In the genomic region with DNA sequence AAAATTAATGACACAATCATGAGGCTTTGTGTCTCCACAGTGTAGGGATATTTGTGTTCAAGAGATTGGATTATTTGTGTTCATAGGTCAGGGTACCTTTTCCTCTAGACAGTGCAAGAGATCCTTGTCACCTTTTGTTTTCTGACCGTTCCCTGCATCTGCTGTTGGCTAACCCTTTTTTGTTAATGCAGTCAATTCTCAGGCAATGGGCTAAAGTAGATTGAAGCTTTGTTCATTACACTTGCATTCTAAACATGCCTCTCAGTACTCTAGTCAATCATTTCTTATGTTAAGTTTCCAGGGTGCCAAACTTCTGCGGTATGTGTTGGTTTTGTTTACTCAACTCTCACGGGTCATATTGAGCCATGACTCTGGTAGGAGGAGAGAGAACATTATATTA, we compare ENCODE assay signal across 1 cellular context.
TF ChIP-seq lines count a peak whose summit lies in the region.

No MANE protein-coding gene starts in this region.

TF ChIP-seq in WTC11, 78 proteins besides CTCF, POLR2A, EP300 and RAD21 (continued from another document):
- TF ChIP-seq, protein P1, sequence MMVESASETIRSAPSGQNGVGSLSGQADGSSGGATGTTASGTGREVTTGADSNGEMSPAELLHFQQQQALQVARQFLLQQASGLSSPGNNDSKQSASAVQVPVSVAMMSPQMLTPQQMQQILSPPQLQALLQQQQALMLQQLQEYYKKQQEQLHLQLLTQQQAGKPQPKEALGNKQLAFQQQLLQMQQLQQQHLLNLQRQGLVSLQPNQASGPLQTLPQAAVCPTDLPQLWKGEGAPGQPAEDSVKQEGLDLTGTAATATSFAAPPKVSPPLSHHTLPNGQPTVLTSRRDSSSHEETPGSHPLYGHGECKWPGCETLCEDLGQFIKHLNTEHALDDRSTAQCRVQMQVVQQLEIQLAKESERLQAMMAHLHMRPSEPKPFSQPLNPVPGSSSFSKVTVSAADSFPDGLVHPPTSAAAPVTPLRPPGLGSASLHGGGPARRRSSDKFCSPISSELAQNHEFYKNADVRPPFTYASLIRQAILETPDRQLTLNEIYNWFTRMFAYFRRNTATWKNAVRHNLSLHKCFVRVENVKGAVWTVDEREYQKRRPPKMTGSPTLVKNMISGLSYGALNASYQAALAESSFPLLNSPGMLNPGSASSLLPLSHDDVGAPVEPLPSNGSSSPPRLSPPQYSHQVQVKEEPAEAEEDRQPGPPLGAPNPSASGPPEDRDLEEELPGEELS (CRISPR knock-in tag; IDR thresholded peaks at IDR 0.05), result no peak
- TF ChIP-seq USF2 (CRISPR knock-in tag; IDR thresholded peaks at IDR 0.05) (no peak), ZNF512 (CRISPR knock-in tag; IDR thresholded peaks at IDR 0.05; ENCODE audit: borderline replicate concordance) (no peak), SOX15 (CRISPR knock-in tag; IDR thresholded peaks at IDR 0.05) (no peak), NR1H2 (CRISPR knock-in tag; IDR thresholded peaks at IDR 0.05) (no peak), AFF4 (CRISPR knock-in tag; IDR thresholded peaks at IDR 0.05; ENCODE audit: borderline replicate concordance) (no peak), SMAD4 (CRISPR knock-in tag; IDR thresholded peaks at IDR 0.05) (no peak), JUN (CRISPR knock-in tag; IDR thresholded peaks at IDR 0.05) (no peak)
- TF ChIP-seq, protein P2, sequence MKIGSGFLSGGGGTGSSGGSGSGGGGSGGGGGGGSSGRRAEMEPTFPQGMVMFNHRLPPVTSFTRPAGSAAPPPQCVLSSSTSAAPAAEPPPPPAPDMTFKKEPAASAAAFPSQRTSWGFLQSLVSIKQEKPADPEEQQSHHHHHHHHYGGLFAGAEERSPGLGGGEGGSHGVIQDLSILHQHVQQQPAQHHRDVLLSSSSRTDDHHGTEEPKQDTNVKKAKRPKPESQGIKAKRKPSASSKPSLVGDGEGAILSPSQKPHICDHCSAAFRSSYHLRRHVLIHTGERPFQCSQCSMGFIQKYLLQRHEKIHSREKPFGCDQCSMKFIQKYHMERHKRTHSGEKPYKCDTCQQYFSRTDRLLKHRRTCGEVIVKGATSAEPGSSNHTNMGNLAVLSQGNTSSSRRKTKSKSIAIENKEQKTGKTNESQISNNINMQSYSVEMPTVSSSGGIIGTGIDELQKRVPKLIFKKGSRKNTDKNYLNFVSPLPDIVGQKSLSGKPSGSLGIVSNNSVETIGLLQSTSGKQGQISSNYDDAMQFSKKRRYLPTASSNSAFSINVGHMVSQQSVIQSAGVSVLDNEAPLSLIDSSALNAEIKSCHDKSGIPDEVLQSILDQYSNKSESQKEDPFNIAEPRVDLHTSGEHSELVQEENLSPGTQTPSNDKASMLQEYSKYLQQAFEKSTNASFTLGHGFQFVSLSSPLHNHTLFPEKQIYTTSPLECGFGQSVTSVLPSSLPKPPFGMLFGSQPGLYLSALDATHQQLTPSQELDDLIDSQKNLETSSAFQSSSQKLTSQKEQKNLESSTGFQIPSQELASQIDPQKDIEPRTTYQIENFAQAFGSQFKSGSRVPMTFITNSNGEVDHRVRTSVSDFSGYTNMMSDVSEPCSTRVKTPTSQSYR (CRISPR knock-in tag; IDR thresholded peaks at IDR 0.05), result no peak
